Comparison of ENCODE assay signal across 15 cellular contexts in the genomic region with DNA sequence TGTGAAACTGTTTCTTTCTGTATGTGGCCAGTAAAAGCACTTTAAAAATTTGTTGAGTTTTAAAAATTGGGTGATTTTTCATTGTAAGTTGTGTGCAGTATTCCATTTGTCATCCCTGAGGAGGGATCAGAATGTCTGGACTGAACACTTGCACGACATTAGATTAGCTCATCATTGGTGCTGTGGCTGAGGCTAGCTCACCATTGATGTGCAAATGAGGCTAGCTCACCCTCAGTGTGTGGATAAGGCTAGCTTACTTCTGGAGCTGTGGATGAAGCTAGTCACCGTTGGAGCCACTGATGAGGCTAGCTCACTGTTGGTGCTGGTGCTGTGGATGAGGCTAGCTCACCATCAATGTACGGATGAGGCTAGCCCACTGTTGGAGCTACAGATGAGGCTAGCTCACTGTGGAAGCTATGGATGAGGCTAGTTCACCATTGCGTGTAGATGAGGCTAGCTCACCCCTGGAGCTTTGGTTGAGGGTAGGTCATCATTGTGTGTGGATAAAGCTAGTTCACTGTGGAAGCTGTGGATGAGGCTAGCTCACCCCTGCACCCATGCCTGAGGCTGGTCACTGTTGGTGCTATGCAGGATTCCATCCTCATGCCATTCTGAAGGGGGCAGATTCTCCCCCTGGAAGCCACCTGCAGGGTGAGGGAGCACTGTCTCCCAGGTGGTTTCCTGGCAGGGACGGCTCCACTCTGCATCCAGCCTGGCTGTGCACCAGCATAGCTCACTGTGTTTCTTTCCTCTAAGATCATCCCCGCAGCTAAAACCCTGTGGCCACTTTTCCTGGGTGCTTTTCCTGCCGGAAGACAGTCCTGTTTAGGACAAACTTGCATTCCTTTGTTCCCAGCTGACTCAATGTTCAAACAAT.
DNase-seq lines count a peak whose midpoint lies in the region; ATAC-seq, FAIRE-seq and TF ChIP-seq lines count a peak whose summit lies in the region.
"Had no signal": no experiment of that assay in that cellular context is flagged by ENCODE, and none has a peak within 500 bp of the region (broad histone marks: within the 10 kb centered on the region; RNA-seq: fewer than 3 reads in every experiment).

No MANE protein-coding gene starts in this region.

- H3K4me2 ChIP-seq in GM23248 (ENCODE audit: unreplicated experiment) = peak overlapping the region; percentile 69

- H4K20me1 ChIP-seq in GM23248 (ENCODE audit: insufficient read depth) = no peaks in the 10 kb centered on the region

- CTCF ChIA-PET in activated CD8-positive, alpha-beta memory T cell treated with anti-CD3 and anti-CD28 coated beads, Interleukin-2, amount 10 ng/mL, durations not matched to agents 7 days and 5 days (lab: Charles Lee) = interaction anchor here (1.0 to 1.5 kb wide), 2 partner anchors 8 to 87 kb away, joined by 3 to 4 read pairs; no protein-coding TSS in a partner anchor

- 78 to 80% methylated on average over 7 of the region's 7 CpGs for whole genome bisulfite sequencing in GM23248 (ENCODE audit: low coverage in 1 of 2, low lambda C conversion rate in 2 of 2, missing lambda C conversion rate in 2 of 2), 2 experiments
- WGBS in lung, 2 donors = 77 to 83% methylated on average over 7 of the region's 7 CpGs

- H3K4me1 Mint-ChIP-seq in activated CD8-positive, alpha-beta memory T cell treated with anti-CD3 and anti-CD28 coated beads, Interleukin-2, amount 10 ng/mL, durations not matched to agents 7 days and 5 days = peaks cover 12% of the 10 kb centered on the region

- peak overlapping the region; percentile 17; the same call in 1 of the 2 replicates for H3K9ac ChIP-seq in GM23248

- no peaks in the 10 kb centered on the region for H3K27me3 ChIP-seq in GM23248 (replicated peaks; ENCODE audit: insufficient read depth)
- no peaks in the 10 kb centered on the region for H3K27me3 ChIP-seq in lung (ENCODE audit: control insufficient read depth, insufficient read depth)
- H3K27me3 ChIP-seq: pancreas had no signal

- H3K4me1 ChIP-seq in GM23248 (ENCODE audit: insufficient read depth) (peaks cover 35% of the 10 kb centered on the region), lung (ENCODE audit: control insufficient read depth in 2 of 2, insufficient read depth in 2 of 2, low read length in 2 of 2) (peaks cover 0 to 2% of the 10 kb centered on the region in 2 donors)
- H3K4me1 ChIP-seq: pancreas had no signal

- H3K9me3 ChIP-seq in GM23248 (ENCODE audit: low read depth) (no peaks in the 10 kb centered on the region), lung (ENCODE audit: control insufficient read depth in 2 of 2, insufficient read depth in 1 of 2, low read length in 1 of 2) (no peaks in the 10 kb centered on the region)
- H3K9me3 ChIP-seq: pancreas had no signal

- H3K27ac Mint-ChIP-seq in activated CD8-positive, alpha-beta memory T cell treated with anti-CD3 and anti-CD28 coated beads, Interleukin-2, amount 10 ng/mL, durations not matched to agents 7 days and 5 days = no peak overlapping the region
- H3K27ac Mint-ChIP-seq: activated naive CD8-positive, alpha-beta T cell treated with anti-CD3 and anti-CD28 coated beads, Interleukin-2, amount 10 ng/mL, durations not matched to agents 7 days and 5 days had no signal

- H3K9me2 ChIP-seq in GM23248 (ENCODE audit: insufficient read depth) = no peaks in the 10 kb centered on the region

- H3K27ac ChIP-seq in GM23248 = peak overlapping the region; percentile 89
- H3K27ac ChIP-seq in lung (ENCODE audit: low read depth in 1 of 2, low read length in 1 of 2) = no peak overlapping the region
- H3K27ac ChIP-seq: pancreas had no signal

- DNase-seq in A172 (ENCODE audit: low spot score) = peak; percentile 14
- DNase-seq in GM23248 = peak; percentile 87
- DNase-seq in activated CD8-positive, alpha-beta memory T cell treated with anti-CD3 and anti-CD28 coated beads, Interleukin-2, amount 10 ng/mL, durations not matched to agents 7 days and 5 days = peak; percentile 35
- peak; percentile 17 for DNase-seq in lung (ENCODE audit: low spot score)
- DNase-seq in OCI-M1 (lab: John Stamatoyannopoulos, UW) = no peak
- no peak for DNase-seq in anterior cingulate cortex (lab: John Stamatoyannopoulos, UW)
- no peak for DNase-seq in D721Med (ENCODE audit: insufficient read length, low spot score)
- DNase-seq: activated naive CD8-positive, alpha-beta T cell treated with anti-CD3 and anti-CD28 coated beads, Interleukin-2, amount 10 ng/mL, durations not matched to agents 7 days and 5 days; DMS53; mesendoderm; NCI-H1417 treated with DMSO at 0.1 percent for 48 hours; NCI-H524 had no signal

- no peak for FAIRE-seq in D721Med (lab: Jason Lieb, UNC)
- FAIRE-seq: GM12878, pancreas had no signal

- H3F3A ChIP-seq in GM23248 (ENCODE audit: insufficient read depth) = peaks cover 38% of the 10 kb centered on the region

- H3K4me3 Mint-ChIP-seq in activated CD8-positive, alpha-beta memory T cell treated with anti-CD3 and anti-CD28 coated beads, Interleukin-2, amount 10 ng/mL, durations not matched to agents 7 days and 5 days = no peak overlapping the region

- H3K36me3 Mint-ChIP-seq in activated CD8-positive, alpha-beta memory T cell treated with anti-CD3 and anti-CD28 coated beads, Interleukin-2, amount 10 ng/mL, durations not matched to agents 7 days and 5 days = no peaks in the 10 kb centered on the region
- H3K36me3 Mint-ChIP-seq: activated naive CD8-positive, alpha-beta T cell treated with anti-CD3 and anti-CD28 coated beads, Interleukin-2, amount 10 ng/mL, durations not matched to agents 7 days and 5 days had no signal

- no peak overlapping the region for H2AFZ ChIP-seq in GM23248

- ATAC-seq in activated CD8-positive, alpha-beta memory T cell treated with anti-CD3 and anti-CD28 coated beads, Interleukin-2, amount 10 ng/mL, durations not matched to agents 7 days and 5 days = no peak
- ATAC-seq in lung (ENCODE audit: insufficient read depth, low FRiP score) (no peak), GM18520 (IDR thresholded peaks at IDR 0.05; ENCODE audit: unreplicated experiment) (no peak)

- H3K79me2 ChIP-seq in GM23248 (ENCODE audit: insufficient read depth) = peaks cover 26% of the 10 kb centered on the region

- no peak overlapping the region for H3K4me3 ChIP-seq in GM23248
- H3K4me3 ChIP-seq in lung = no peak overlapping the region
- H3K4me3 ChIP-seq: GM12878, pancreas had no signal

- TF ChIP-seq CTCF in lung (IDR thresholded peaks at IDR 0.05; ENCODE audit: control extremely low read depth, extremely low read depth) = no peak
- no peak for TF ChIP-seq CTCF in D721Med (IDR thresholded peaks at IDR 0.05; ENCODE audit: insufficient read depth, missing control alignments)

- H3K9me3 Mint-ChIP-seq in activated CD8-positive, alpha-beta memory T cell treated with anti-CD3 and anti-CD28 coated beads, Interleukin-2, amount 10 ng/mL, durations not matched to agents 7 days and 5 days (ENCODE audit: low read depth) = no peaks in the 10 kb centered on the region
- H3K9me3 Mint-ChIP-seq: activated naive CD8-positive, alpha-beta T cell treated with anti-CD3 and anti-CD28 coated beads, Interleukin-2, amount 10 ng/mL, durations not matched to agents 7 days and 5 days had no signal

- H3K36me3 ChIP-seq in GM23248 (ENCODE audit: low read depth) (no peaks in the 10 kb centered on the region), lung (ENCODE audit: control insufficient read depth in 2 of 2, insufficient read depth in 2 of 2, low read length in 2 of 2) (no peaks in the 10 kb centered on the region)
- H3K36me3 ChIP-seq: pancreas had no signal

- in situ Hi-C loops in GM23248 (cut with MboI) = no loop called here

- H3K27me3 Mint-ChIP-seq in activated CD8-positive, alpha-beta memory T cell treated with anti-CD3 and anti-CD28 coated beads, Interleukin-2, amount 10 ng/mL, durations not matched to agents 7 days and 5 days = peaks cover 13% of the 10 kb centered on the region

Comparison
In these comparisons a context has a peak if more than half of its experiments do, and no peak if none do; other contexts are left out.
1. DNase-seq: peak in A172 (single experiment), GM23248 (single experiment), activated CD8-positive, alpha-beta memory T cell treated with anti-CD3 and anti-CD28 coated beads, Interleukin-2, amount 10 ng/mL, durations not matched to agents 7 days and 5 days (single experiment) and lung (single experiment); none in OCI-M1 (single experiment), anterior cingulate cortex (0 of 58) and D721Med (single experiment).